ENCODE assay signal across 8 cellular contexts in genomic region chr2:197434541-197435513, GRCh38. TPM values are rescaled to one million over a fixed set of nuclear protein-coding genes. Genes with fewer than 3 reads are reported as not detected.
DNase-seq lines count a peak whose midpoint lies in the region; ATAC-seq and TF ChIP-seq lines count a peak whose summit lies in the region.

SF3B1 (minus strand) TSS chr2:197435028; CDS start chr2:197434999, 29 bp downstream.

- H3K79me2 ChIP-seq in KMS-11 (ENCODE audit: insufficient read depth, low read depth) = peaks cover 55% of the 10 kb centered on the region

- H3K36me3 ChIP-seq in KMS-11 (ENCODE audit: insufficient read depth) = no peaks in the 10 kb centered on the region
- no peaks in the 10 kb centered on the region for H3K36me3 ChIP-seq in Peyer's patch
- H3K36me3 ChIP-seq in muscle layer of colon (ENCODE audit: insufficient read depth, low read length) = no peaks in the 10 kb centered on the region

- H3K27me3 ChIP-seq in KMS-11 (ENCODE audit: insufficient read depth, low read depth) (no peaks in the 10 kb centered on the region), Peyer's patch (no peaks in the 10 kb centered on the region), muscle layer of colon (ENCODE audit: control insufficient read depth in 1 of 2, insufficient read depth in 2 of 2, low read length in 2 of 2) (no peaks in the 10 kb centered on the region)

- H3K9me3 ChIP-seq in Peyer's patch (no peaks in the 10 kb centered on the region), muscle layer of colon (ENCODE audit: low read length) (no peaks in the 10 kb centered on the region)

- H3K9ac ChIP-seq in KMS-11 = peak within 1 kb of the TSS; percentile 98
- H3K9ac ChIP-seq in muscle layer of colon (ENCODE audit: low read length) = peak within 1 kb of the TSS; percentile 100

- peak within 1 kb of the TSS; percentile 95 for H2AFZ ChIP-seq in KMS-11 (ENCODE audit: low read depth)

- no peak for TF ChIP-seq CTCF in KMS-11 (conservative IDR thresholded peaks at IDR 0.05; ENCODE audit: low read depth, low read length)
- TF ChIP-seq CTCF in Peyer's patch (IDR thresholded peaks at IDR 0.05) = no peak

- H4K20me1 ChIP-seq in KMS-11 (ENCODE audit: insufficient read depth) = peaks cover 21% of the 10 kb centered on the region

- peak; percentile 95 for ATAC-seq in GM21737 (IDR thresholded peaks at IDR 0.05; ENCODE audit: unreplicated experiment)
- peak; percentile 100 for ATAC-seq in esophagus mucosa

- peak within 1 kb of the TSS; percentile 97 for H3K4me2 ChIP-seq in KMS-11

- DNase-seq in DMS53 treated with DMSO at 0.1 percent for 48 hours (lab: John Stamatoyannopoulos, UW; ENCODE audit: unreplicated experiment) (peak; percentile 90), Peyer's patch (peak; percentile 99)
- peak; percentile 99 for DNase-seq in activated T-cell treated with anti-CD3 and anti-CD28 coated beads, Interleukin-2, amount 50 U/mL, for 48 hours
- peak; percentile 97 for DNase-seq in stimulated activated CD8-positive, alpha-beta memory T cell treated with anti-CD3 and anti-CD28 coated beads, Interleukin-7, amount 100 ng/mL, for 24 hours (ENCODE audit: low read depth)

- peak; percentile 90 to 94 for TF ChIP-seq POLR2A in Peyer's patch (IDR thresholded peaks at IDR 0.05)

- H3K27ac ChIP-seq in KMS-11 (peak within 1 kb of the TSS; percentile 95), Peyer's patch (peak within 1 kb of the TSS; percentile 87 to 95 (median 91)), muscle layer of colon (ENCODE audit: low read depth, low read length) (peak within 1 kb of the TSS; percentile 99)

- H3K4me1 ChIP-seq in KMS-11 (ENCODE audit: low read depth, poor library complexity, severe bottlenecking) (peaks cover 45% of the 10 kb centered on the region), Peyer's patch (peaks cover 0 to 40% (median 17%) of the 10 kb centered on the region in 4 donors), muscle layer of colon (ENCODE audit: insufficient read depth, low read length) (peaks cover 41% of the 10 kb centered on the region)

- peak within 1 kb of the TSS; percentile 56 for H3K4me3 ChIP-seq in KMS-11 (IDR thresholded peaks at IDR 0.05; ENCODE audit: insufficient read depth, low read depth, low read length)
- peak within 1 kb of the TSS; percentile 78 to 97 (median 88) for H3K4me3 ChIP-seq in Peyer's patch
- peak within 1 kb of the TSS; percentile 95 to 100 for H3K4me3 ChIP-seq in muscle layer of colon (ENCODE audit: low read depth in 1 of 2, low read length in 2 of 2)

RNA-seq across cellular contexts. Expression of gene SF3B1, which starts in this region (rescaled TPM):
- total RNA-seq in Peyer's patch (100 to 1,000 TPM; 313 to 785 (median 486) TPM), esophagus mucosa (113 TPM)

Comparison
In these comparisons a context has a peak if more than half of its experiments do, and no peak if none do; other contexts are left out.
1. Peak in every context shown above with its lines: DNase-seq, ATAC-seq, H3K4me3 ChIP-seq and H3K27ac ChIP-seq.